In genomic region chr4:16875487-16875886, GRCh38 we compare ENCODE assay signal across 15 cellular contexts. TPM values are rescaled to one million over a fixed set of nuclear protein-coding genes. Genes with fewer than 3 reads are reported as not detected.
DNase-seq lines count a peak whose midpoint lies in the region; ATAC-seq and TF ChIP-seq lines count a peak whose summit lies in the region.
"Had no signal": no experiment of that assay in that cellular context is flagged by ENCODE, and none has a peak within 500 bp of the region (broad histone marks: within the 10 kb centered on the region; RNA-seq: fewer than 3 reads in every experiment).

No MANE protein-coding gene starts in this region.

- ATAC-seq in RWPE2 (ENCODE audit: low read depth) (0 out of 3 replicates have a peak, but pooled peaks have one; percentile 27), HG03196 (IDR thresholded peaks at IDR 0.05; ENCODE audit: unreplicated experiment) (no peak), GM19395 (IDR thresholded peaks at IDR 0.05; ENCODE audit: unreplicated experiment) (no peak), HG03097 (IDR thresholded peaks at IDR 0.05; ENCODE audit: low FRiP score, unreplicated experiment) (no peak)
- ATAC-seq: activated CD4-positive, alpha-beta T cell treated with anti-CD3 and anti-CD28 coated beads for 36 hours had no signal

- H3K4me3 ChIP-seq in BJ (ENCODE audit: low read depth, low read length) = no peak overlapping the region
- no peak overlapping the region for H3K4me3 ChIP-seq in RWPE2 (ENCODE audit: severe bottlenecking)
- H3K4me3 ChIP-seq in dorsolateral prefrontal cortex = no peak overlapping the region

- POLR2A ChIA-PET in BJ (lab: Charles Lee) = no interaction called here

- no peaks in the 10 kb centered on the region for H3K27me3 ChIP-seq in BJ (ENCODE audit: control insufficient read depth, insufficient read depth, low read length)
- H3K27me3 ChIP-seq in RWPE2 (ENCODE audit: insufficient read depth, poor library complexity, severe bottlenecking) = peaks cover 6% of the 10 kb centered on the region
- H3K27me3 ChIP-seq in dorsolateral prefrontal cortex = no peaks in the 10 kb centered on the region

- intact Hi-C loops in dorsolateral prefrontal cortex (cut with DNase I) = no loop called here

- TF ChIP-seq CTCF in BJ (IDR thresholded peaks at IDR 0.05; ENCODE audit: insufficient read depth, low read depth, low read length) (no peak), RWPE2 (IDR thresholded peaks at IDR 0.05; ENCODE audit: poor library complexity, severe bottlenecking) (no peak), dorsolateral prefrontal cortex (IDR thresholded peaks at IDR 0.05 in 54 of 56, conservative IDR thresholded peaks at IDR 0.05 in 2 of 56; ENCODE audit: low read depth in 1 of 56, partially characterized antibody in 56 of 56) (no peak)

- no peaks in the 10 kb centered on the region for H3K9me3 ChIP-seq in RWPE2 (ENCODE audit: severe bottlenecking)

- H3K4me1 ChIP-seq in RWPE2 (ENCODE audit: insufficient read depth, poor library complexity, severe bottlenecking) = no peaks in the 10 kb centered on the region

- no peak overlapping the region for H3K27ac ChIP-seq in RWPE2 (ENCODE audit: poor library complexity, severe bottlenecking)
- peak overlapping the region in 44 of 59 donors; percentile 12 to 83 (median 56) for H3K27ac ChIP-seq in dorsolateral prefrontal cortex

- H3K36me3 ChIP-seq in BJ (ENCODE audit: control insufficient read depth, insufficient read depth, low read length) (no peaks in the 10 kb centered on the region), RWPE2 (ENCODE audit: low read depth) (no peaks in the 10 kb centered on the region)

- CTCF ChIA-PET in BJ (lab: Yijun Ruan, JAX) = interaction anchor here (0.9 to 1.4 kb wide), 3 partner anchors 10 to 358 kb away, joined by 3 to 4 read pairs (median 3); no protein-coding TSS in a partner anchor

- DNase-seq in BJ (ENCODE audit: low read depth) (peak; percentile 58), RWPE2 (ENCODE audit: low spot score) (no peak), dorsolateral prefrontal cortex (peak in 2 of 10 donors; percentile 50 to 52), non-pigmented ciliary epithelial cell (ENCODE audit: low read depth) (peak; percentile 88), HPDE6-E6E7 (ENCODE audit: extremely low spot score) (no peak)
- DNase-seq: activated CD4-positive, alpha-beta T cell treated with anti-CD3 and anti-CD28 coated beads for 36 hours; activated T-cell treated with anti-CD3 and anti-CD28 coated beads, Interleukin-2, amount 50 U/mL, for 48 hours; C1 segment of cervical spinal cord; foreskin melanocyte; MM.1S; NCI-H2029; NCI-H526 had no signal

RNA-seq across cellular contexts. Expression of gene LDB2, which starts 23.0 kb away (rescaled TPM):
- polyA plus RNA-seq in BJ (2011; rRNA removed) = 79.7 and 97.9 TPM in 2 replicates
- 112 and 149 TPM in 2 replicates for polyA minus RNA-seq in BJ (2011; rRNA and poly(A)+ RNA removed)
- 100 to 1,000 TPM in 98 of 120 experiments, 10 to 100 TPM in 22; 38.0 to 178 (median 123) TPM for total RNA-seq in dorsolateral prefrontal cortex

Comparison
In these comparisons a context has a peak if more than half of its experiments do, and no peak if none do; other contexts are left out.
1. DNase-seq: peak in BJ (single experiment) and non-pigmented ciliary epithelial cell (single experiment); none in RWPE2 (single experiment) and HPDE6-E6E7 (single experiment).